Comparison of ENCODE assay signal across 19 cellular contexts in the genomic region with DNA sequence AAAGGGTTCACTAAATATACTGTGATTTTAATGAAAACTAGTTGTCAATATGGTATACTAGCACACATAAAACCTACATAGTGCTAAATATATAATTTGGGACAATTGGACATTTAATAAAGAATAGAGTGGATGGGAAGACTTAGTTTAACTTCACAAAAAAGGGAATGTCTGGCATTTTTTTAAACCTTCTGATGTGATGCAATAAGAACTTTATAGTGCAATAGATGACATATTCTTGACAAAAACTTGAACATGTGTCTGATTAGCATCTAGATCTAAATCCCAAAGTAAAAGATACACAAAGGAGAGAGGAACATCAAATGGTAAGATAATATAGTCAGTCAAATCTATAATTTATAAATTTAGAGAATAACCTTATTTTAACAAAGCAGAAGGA.
DNase-seq lines count a peak whose midpoint lies in the region; ATAC-seq, FAIRE-seq and TF ChIP-seq lines count a peak whose summit lies in the region.
"Had no signal": no experiment of that assay in that cellular context is flagged by ENCODE, and none has a peak within 500 bp of the region (broad histone marks: within the 10 kb centered on the region; RNA-seq: fewer than 3 reads in every experiment).

No MANE protein-coding gene starts in this region.

- H3K27me3 ChIP-seq in HepG2 (ENCODE audit: control insufficient read depth in 1 of 2, insufficient read depth in 2 of 2, low read length in 2 of 2) (no peaks in the 10 kb centered on the region), right lobe of liver (no peaks in the 10 kb centered on the region)
- H3K27me3 ChIP-seq: BLaER1 treated with 17β-estradiol and CSF1 and Interleukin-3, amounts not matched to agents 10 nM and 100 nM had no signal

- TF ChIP-seq EP300 in HepG2 (IDR thresholded peaks at IDR 0.05; ENCODE audit: low read depth in 2 of 2, low read length in 2 of 2): no peak
- TF ChIP-seq EP300 in HepG2 (CRISPR knock-in tag; IDR thresholded peaks at IDR 0.05; ENCODE audit: borderline replicate concordance): no peak

- no peak overlapping the region for H3K4me2 ChIP-seq in HepG2 (ENCODE audit: low read depth, low read length)
- H3K4me2 ChIP-seq: BLaER1 treated with 17β-estradiol and CSF1 and Interleukin-3, amounts not matched to agents 10 nM and 100 nM; GM23338 had no signal

- TF ChIP-seq RAD21 in HepG2 (CRISPR knock-in tag; IDR thresholded peaks at IDR 0.05): no peak

- DNase-seq in HepG2 (ENCODE audit: low spot score): no peak
- no peak for DNase-seq in right lobe of liver
- peak; percentile 2 for DNase-seq in choroid plexus epithelial cell (ENCODE audit: low read depth)
- DNase-seq in fibroblast of the aortic adventitia (ENCODE audit: low read depth): peak; percentile 31
- DNase-seq in KG1 (lab: John Stamatoyannopoulos, UW): no peak
- no peak for DNase-seq in posterior vena cava (ENCODE audit: low spot score)
- DNase-seq in DMS 273 (lab: John Stamatoyannopoulos, UW; ENCODE audit: unreplicated experiment): no peak
- DNase-seq: 8988T; Calu3; CD8-positive, alpha-beta T cell; DMS 273 treated with DMSO at 0.1 percent for 48 hours had no signal

- no peak overlapping the region for H3K9ac ChIP-seq in HepG2 (ENCODE audit: insufficient read depth, low read depth, low read length)
- H3K9ac ChIP-seq: BLaER1 treated with 17β-estradiol and CSF1 and Interleukin-3, amounts not matched to agents 10 nM and 100 nM had no signal

- no peaks in the 10 kb centered on the region for H3K36me3 ChIP-seq in HepG2 (replicated peaks in 1 of 2; ENCODE audit: control insufficient read depth in 1 of 2, insufficient read depth in 2 of 2, low read length in 2 of 2)
- no peaks in the 10 kb centered on the region for H3K36me3 ChIP-seq in right lobe of liver

- no peak for ATAC-seq in HepG2
- no peak for ATAC-seq in right lobe of liver
- ATAC-seq: CD8-positive, alpha-beta T cell; GM23338; HCT116 had no signal

- H3K9me3 ChIP-seq in HepG2 (ENCODE audit: low read length) (peaks cover 26% of the 10 kb centered on the region), right lobe of liver (no peaks in the 10 kb centered on the region)

- TF ChIP-seq POLR2A in HepG2 (IDR thresholded peaks at IDR 0.05; ENCODE audit: insufficient read depth in 1 of 2, low read depth in 2 of 2, low read length in 2 of 2) (no peak), right lobe of liver (IDR thresholded peaks at IDR 0.05) (no peak)

- H4K20me1 ChIP-seq in HepG2 (ENCODE audit: insufficient read depth, low read length): no peaks in the 10 kb centered on the region
- H4K20me1 ChIP-seq: BLaER1 treated with 17β-estradiol and CSF1 and Interleukin-3, amounts not matched to agents 10 nM and 100 nM had no signal

- in situ Hi-C loops in HepG2 (cut with HindIII; ENCODE audit: extremely low pct_ligation_motif_present, low pct_unique_long_range_greater_than_20kb): no loop called here

- no TSS peak for BruUV-seq in HepG2 (replicated peaks; lab: Mats Ljungman, UMichigan)

- H3K4me3 ChIP-seq in HepG2 (replicated peaks in 1 of 3; ENCODE audit: insufficient read depth in 1 of 3, low read depth in 2 of 3, low read length in 3 of 3) (no peak overlapping the region), right lobe of liver (no peak overlapping the region), choroid plexus epithelial cell (ENCODE audit: low read depth, low read length) (no peak overlapping the region), fibroblast of the aortic adventitia (ENCODE audit: low read depth, low read length) (no peak overlapping the region)
- H3K4me3 ChIP-seq: BLaER1 treated with 17β-estradiol and CSF1 and Interleukin-3, amounts not matched to agents 10 nM and 100 nM; GM23338 had no signal

- H3K4me1 ChIP-seq in HepG2 (ENCODE audit: insufficient read depth, low read length) (no peaks in the 10 kb centered on the region), right lobe of liver (no peaks in the 10 kb centered on the region)
- H3K4me1 ChIP-seq: BLaER1 treated with 17β-estradiol and CSF1 and Interleukin-3, amounts not matched to agents 10 nM and 100 nM had no signal

- intact Hi-C loops in HepG2 (cut with micrococcal nuclease; ENCODE audit: unreplicated experiment) (no loop called here), right lobe of liver (cut with DNase I) (no loop called here), posterior vena cava (cut with DNase I) (no loop called here)

- H3K79me2 ChIP-seq in HepG2 (ENCODE audit: insufficient read depth, low read length): no peaks in the 10 kb centered on the region

- TF ChIP-seq CTCF in HepG2 (CRISPR knock-in tag; IDR thresholded peaks at IDR 0.05): no peak
- no peak for TF ChIP-seq CTCF in right lobe of liver (IDR thresholded peaks at IDR 0.05)
- TF ChIP-seq CTCF in choroid plexus epithelial cell (conservative IDR thresholded peaks at IDR 0.05; ENCODE audit: low read depth, low read length): no peak
- no peak for TF ChIP-seq CTCF in fibroblast of the aortic adventitia (IDR thresholded peaks at IDR 0.05; ENCODE audit: insufficient read depth, low read length)

- no peak overlapping the region for H2AFZ ChIP-seq in HepG2 (ENCODE audit: low read length)
- H2AFZ ChIP-seq: GM23338 had no signal

- CTCF ChIA-PET in HepG2 (lab: Yijun Ruan, JAX; ENCODE audit: low intra/inter-chr PET ratio, low total read pairs): no interaction called here

- H3K27ac ChIP-seq in HepG2 (ENCODE audit: extremely low read length, insufficient read depth, low read length): no peak overlapping the region
- no peak overlapping the region for H3K27ac ChIP-seq in right lobe of liver
- H3K27ac ChIP-seq: BLaER1 treated with 17β-estradiol and CSF1 and Interleukin-3, amounts not matched to agents 10 nM and 100 nM had no signal

- POLR2A ChIA-PET in HepG2 (lab: Yijun Ruan, JAX): no interaction called here

- no peak for FAIRE-seq in HepG2 (lab: Jason Lieb, UNC)
- FAIRE-seq: G401.6, GM12892, GM18507, H54, HTR-8/SVneo had no signal

TF ChIP-seq in HepG2, 621 proteins besides CTCF, POLR2A, EP300 and RAD21:
- 0 out of 2 replicates have a peak, but pooled peaks have one; percentile 13 for TF ChIP-seq CEBPB (IDR thresholded peaks at IDR 0.05; ENCODE audit: borderline replicate concordance, low read depth, low read length)
- TF ChIP-seq ZFY (CRISPR knock-in tag; IDR thresholded peaks at IDR 0.05): no peak
TF ChIP-seq in HepG2: peak in this region for 1.

Comparison
In these comparisons a context has a peak if more than half of its experiments do, and no peak if none do; other contexts are left out.
1. DNase-seq: peak in choroid plexus epithelial cell (single experiment) and fibroblast of the aortic adventitia (single experiment); none in HepG2 (single experiment), right lobe of liver (0 of 3), KG1 (single experiment), posterior vena cava (single experiment) and DMS 273 (single experiment).